Comparison of ENCODE assay signal across 12 cellular contexts in genomic region chr1:15628003-15628402, GRCh38. TPM values are rescaled to one million over a fixed set of nuclear protein-coding genes. Genes with fewer than 3 reads are reported as not detected.
A peak's percentile ranks its signal among the peaks of the same experiment; 100 is the strongest.
DNase-seq lines count a peak whose midpoint lies in the region; ATAC-seq, FAIRE-seq and TF ChIP-seq lines count a peak whose summit lies in the region.
"Had no signal": no experiment of that assay in that cellular context is flagged by ENCODE, and none has a peak within 500 bp of the region (broad histone marks: within the 10 kb centered on the region; RNA-seq: fewer than 3 reads in every experiment).

No MANE protein-coding gene starts in this region.

- H3K9ac ChIP-seq in GM12878 (ENCODE audit: control insufficient read depth, insufficient read depth, low read length) (no peak overlapping the region), HepG2 (ENCODE audit: insufficient read depth, low read depth, low read length) (no peak overlapping the region)

- H4K20me1 ChIP-seq in GM12878 (ENCODE audit: control insufficient read depth, insufficient read depth) (no peaks in the 10 kb centered on the region; the same call in 1 of the 2 replicates), HepG2 (ENCODE audit: insufficient read depth, low read length) (peaks cover 71% of the 10 kb centered on the region)

- H3K27ac ChIP-seq in GM12878 (ENCODE audit: control insufficient read depth, insufficient read depth) (peak overlapping the region; percentile 1; the same call in 1 of the 2 replicates), uterus (peak overlapping the region in 1 of 2 donors; percentile 71), HepG2 (ENCODE audit: extremely low read length, insufficient read depth, low read length) (no peak overlapping the region)

- CTCF ChIA-PET in GM12878 (lab: Yijun Ruan, JAX): interaction anchor here (0.9 to 1.1 kb wide), 2 partner anchors 25 to 32 kb away, joined by 3 to 4 read pairs; no protein-coding TSS in a partner anchor
- CTCF ChIA-PET in HepG2 (lab: Yijun Ruan, JAX; ENCODE audit: low intra/inter-chr PET ratio, low total read pairs): no interaction called here

- POLR2A ChIA-PET in GM12878 (lab: Charles Lee): interaction anchor here (1.2 to 1.7 kb wide), 3 partner anchors 10 to 69 kb away, joined by 4 to 10 read pairs (median 8); no protein-coding TSS in a partner anchor
- POLR2A ChIA-PET in HepG2 (lab: Yijun Ruan, JAX): no interaction called here

- peaks cover 16% of the 10 kb centered on the region for H3K4me1 ChIP-seq in GM12878 (ENCODE audit: control insufficient read depth, insufficient read depth, low read length)
- peaks cover 6 to 12% of the 10 kb centered on the region in 2 donors for H3K4me1 ChIP-seq in uterus
- peaks cover 41% of the 10 kb centered on the region for H3K4me1 ChIP-seq in HepG2 (ENCODE audit: insufficient read depth, low read length)
- H3K4me1 ChIP-seq: Caco-2 had no signal

- no peak for TF ChIP-seq POLR2A in GM12878 (IDR thresholded peaks at IDR 0.05; ENCODE audit: low read depth, low read length)
- no peak for TF ChIP-seq POLR2A in uterus (IDR thresholded peaks at IDR 0.05)
- no peak for TF ChIP-seq POLR2A in HepG2 (IDR thresholded peaks at IDR 0.05; ENCODE audit: insufficient read depth in 1 of 2, low read depth in 2 of 2, low read length in 2 of 2)

- H3K4me2 ChIP-seq in GM12878 (ENCODE audit: control insufficient read depth, insufficient read depth) (no peak overlapping the region), HepG2 (ENCODE audit: low read depth, low read length) (no peak overlapping the region)

- H3K9me3 ChIP-seq in GM12878 (replicated peaks; ENCODE audit: control insufficient read depth, insufficient read depth, low read length) (no peaks in the 10 kb centered on the region), uterus (no peaks in the 10 kb centered on the region), HepG2 (ENCODE audit: low read length) (no peaks in the 10 kb centered on the region)
- H3K9me3 ChIP-seq: Caco-2 had no signal

- H2AFZ ChIP-seq in GM12878 (ENCODE audit: control insufficient read depth, low read depth, low read length): no peak overlapping the region
- H2AFZ ChIP-seq in HepG2 (ENCODE audit: low read length): no peak overlapping the region

- TF ChIP-seq CTCF in GM12878 (IDR thresholded peaks at IDR 0.05 in 2 of 3, conservative IDR thresholded peaks at IDR 0.05 in 1 of 3; ENCODE audit: control insufficient read depth in 2 of 3, extremely low read depth in 1 of 3, insufficient read depth in 1 of 3, low read depth in 3 of 3, low read length in 3 of 3): no peak
- TF ChIP-seq CTCF in GM13976 (IDR thresholded peaks at IDR 0.05; ENCODE audit: borderline replicate concordance, control extremely low read depth, extremely low read depth, insufficient read depth, missing control alignments): no peak
- no peak for TF ChIP-seq CTCF in uterus (IDR thresholded peaks at IDR 0.05)
- no peak for TF ChIP-seq CTCF in HepG2 (CRISPR knock-in tag; IDR thresholded peaks at IDR 0.05)

- SMC1A ChIA-PET in GM12878 (lab: Charles Lee; ENCODE audit: uncharacterized antibody, unreplicated experiment): interaction anchor here (1.0 to 1.7 kb wide), 3 partner anchors 10 to 53 kb away, joined by 4 to 20 read pairs (median 7); no protein-coding TSS in a partner anchor

- in situ Hi-C loops in GM12878 (cut with MboI): no loop called here
- in situ Hi-C loops in GM13976 (cut with MboI; ENCODE audit: low sequenced_read_pairs, unreplicated experiment): no loop called here
- in situ Hi-C loops in HepG2 (cut with HindIII; ENCODE audit: extremely low pct_ligation_motif_present, low pct_unique_long_range_greater_than_20kb): no loop called here

- H3K27me3 ChIP-seq in GM12878 (replicated peaks in 1 of 2; ENCODE audit: control insufficient read depth in 2 of 2, insufficient read depth in 2 of 2, low read length in 1 of 2) (no peaks in the 10 kb centered on the region), uterus (no peaks in the 10 kb centered on the region), HepG2 (ENCODE audit: control insufficient read depth in 1 of 2, insufficient read depth in 2 of 2, low read length in 2 of 2) (no peaks in the 10 kb centered on the region)

- no peak for FAIRE-seq in GM12878 (lab: Jason Lieb, UNC)
- FAIRE-seq in HepG2 (lab: Jason Lieb, UNC): no peak

- H3K36me3 ChIP-seq in GM12878 (ENCODE audit: control insufficient read depth in 2 of 2, insufficient read depth in 2 of 2, low read length in 1 of 2) (peaks cover 6 to 8% of the 10 kb centered on the region in 2 experiments; a peak in 3 of 4 replicates), uterus (no peaks in the 10 kb centered on the region), HepG2 (replicated peaks in 1 of 2; ENCODE audit: control insufficient read depth in 1 of 2, insufficient read depth in 2 of 2, low read length in 2 of 2) (peaks cover 20 to 74% of the 10 kb centered on the region in 2 experiments)

- ATAC-seq in GM18502 (IDR thresholded peaks at IDR 0.05; ENCODE audit: poor library complexity, unreplicated experiment): peak; percentile 18
- peak; percentile 30 for ATAC-seq in GM21576 (IDR thresholded peaks at IDR 0.05; ENCODE audit: unreplicated experiment)
- peak; percentile 26 for ATAC-seq in HG03378 (IDR thresholded peaks at IDR 0.05; ENCODE audit: unreplicated experiment)
- ATAC-seq in GM12878: peak; percentile 41
- no peak for ATAC-seq in GM18519 (IDR thresholded peaks at IDR 0.05; ENCODE audit: low FRiP score, unreplicated experiment)
- no peak for ATAC-seq in HepG2

- RAD21 ChIA-PET in GM12878 (lab: Charles Lee; ENCODE audit: unreplicated experiment): interaction anchor here (0.9 to 1.2 kb wide), 2 partner anchors 10 to 32 kb away, joined by 5 to 9 read pairs; no protein-coding TSS in a partner anchor

- TF ChIP-seq EP300 in GM12878 (IDR thresholded peaks at IDR 0.05; ENCODE audit: borderline replicate concordance in 1 of 2, control insufficient read depth in 1 of 2, low read depth in 2 of 2, low read length in 2 of 2) (no peak), HepG2 (IDR thresholded peaks at IDR 0.05; ENCODE audit: low read depth in 2 of 2, low read length in 2 of 2) (no peak), HepG2 (CRISPR knock-in tag; IDR thresholded peaks at IDR 0.05; ENCODE audit: borderline replicate concordance) (no peak)

- H3K4me3 ChIP-seq in GM12878 (no peak overlapping the region), uterus (no peak overlapping the region), HepG2 (replicated peaks in 1 of 3; ENCODE audit: insufficient read depth in 1 of 3, low read depth in 2 of 3, low read length in 3 of 3) (no peak overlapping the region)

- no TSS peak for BruUV-seq in GM12878 (replicated peaks; lab: Mats Ljungman, UMichigan)
- no TSS peak for BruUV-seq in HepG2 (replicated peaks; lab: Mats Ljungman, UMichigan)

- intact Hi-C loops in GM12878 (cut with micrococcal nuclease; ENCODE audit: unreplicated experiment): no loop called here
- intact Hi-C loops in uterus (cut with DNase I; ENCODE audit: low total_unique reads): no loop called here
- intact Hi-C loops in HepG2 (cut with micrococcal nuclease; ENCODE audit: unreplicated experiment): loop anchor here (5.0 to 10.0 kb wide), 2 partner anchors 46 to 57 kb away; partner anchors contain the start of gene PLEKHM2

- 0% methylated on average over 1 of the region's 1 CpG for WGBS in GM12878 (ENCODE audit: insufficient coverage, insufficient replicate concordance, low lambda C conversion rate, missing lambda C conversion rate)
- WGBS in HepG2 (ENCODE audit: low lambda C conversion rate): 91% methylated on average over 1 of the region's 1 CpG

- H3K79me2 ChIP-seq in GM12878 (ENCODE audit: control insufficient read depth, insufficient read depth, low read length): peaks cover 28% of the 10 kb centered on the region
- peaks cover 60% of the 10 kb centered on the region for H3K79me2 ChIP-seq in HepG2 (ENCODE audit: insufficient read depth, low read length)

- no peak for TF ChIP-seq RAD21 in GM12878 (IDR thresholded peaks at IDR 0.05; ENCODE audit: insufficient read depth, low read depth, low read length)
- TF ChIP-seq RAD21 in HepG2 (CRISPR knock-in tag; IDR thresholded peaks at IDR 0.05): no peak

- no peak for DNase-seq in GM12878 (ENCODE audit: low read depth, low spot score)
- no peak for DNase-seq in GM13976 (ENCODE audit: low spot score)
- DNase-seq in uterus: no peak
- no peak for DNase-seq in HepG2 (ENCODE audit: low spot score)
- DNase-seq: Caco-2, HCEC 1CT, NCI-H2171 had no signal

RNA-seq across cellular contexts. Expression of gene DDI2, which starts 10.7 kb away (rescaled TPM):
- total RNA-seq in GM12878 (2013; cell fraction: nucleolus; rRNA removed): 151 and 156 TPM in 2 replicates
- total RNA-seq in GM12878 (2014; rRNA removed) (24.1 TPM in 2 replicates), GM12878 (2014; rRNA removed; fragmentation: Illumina TruSeq; extraction: Trizol) (17.1 and 17.3 TPM in 2 replicates), GM12878 (2021) (29.1 and 33.1 TPM in 2 replicates), uterus (100 to 1,000 TPM in 1 of 4 donors, 10 to 100 TPM in 3; 26.2 to 115 (median 43.7) TPM), HepG2 (2016; rRNA removed; fragmentation: Illumina TruSeq; extraction: Trizol) (25.7 and 34.0 TPM in 2 replicates)
- polyA plus RNA-seq in GM12878 (2011; ENCODE audit: low read depth): 6.8 TPM
- polyA plus RNA-seq in GM12878 (2011; rRNA removed) (10.8 TPM in 2 replicates), GM12878 (2014; fragmentation: Illumina TruSeq; extraction: Trizol) (22.0 and 23.0 TPM in 2 replicates), GM12878 (2014; fragmentation: Nextera tagmentation; extraction: Ambion mirVana) (1 to 10 TPM; 3.3 to 3.6 TPM), GM12878 (2014; rRNA removed) (11.6 and 12.3 TPM in 2 replicates), GM12878 (2016; fragmentation: Nextera tagmentation; extraction: Ambion mirVana) (10 to 100 TPM in 1 of 2 experiments, 1 to 10 TPM in 1; 7.1 to 10.1 TPM), HepG2 (2011; rRNA removed) (8.5 and 10.1 TPM in 2 replicates)
- polyA plus RNA-seq in GM12878 (2011; cell fraction: cytosol; rRNA removed): 8.2 and 8.9 TPM in 2 replicates
- polyA plus RNA-seq in GM12878 (2011; cell fraction: nucleus; rRNA removed): 15.8 and 24.9 TPM in 2 replicates
- polyA plus RNA-seq in GM12878 (2012): 8.3 and 9.0 TPM in 2 replicates
- polyA minus RNA-seq in GM12878 (2011; rRNA and poly(A)+ RNA removed): 30.9 and 42.4 TPM in 2 replicates
- 5.6 and 8.4 TPM in 2 replicates for polyA minus RNA-seq in GM12878 (2011; cell fraction: cytosol; rRNA and poly(A)+ RNA removed)
- polyA minus RNA-seq in GM12878 (2011; cell fraction: nucleus; rRNA and poly(A)+ RNA removed): 46.9 and 73.7 TPM in 2 replicates
- 5.9 and 7.5 TPM in 2 replicates for total RNA-seq in HepG2 (2016; cell fraction: cytosol; rRNA removed; fragmentation: Illumina TruSeq; extraction: Trizol; ENCODE audit: low read depth)
- 26.2 and 32.2 TPM in 2 replicates for total RNA-seq in HepG2 (2016; cell fraction: insoluble cytoplasmic fraction; rRNA removed; fragmentation: Illumina TruSeq; extraction: Trizol)
- 11.2 and 13.9 TPM in 2 replicates for total RNA-seq in HepG2 (2016; cell fraction: membrane; rRNA removed; fragmentation: Illumina TruSeq; extraction: Trizol)
- total RNA-seq in HepG2 (2016; cell fraction: nucleus; rRNA removed; fragmentation: Illumina TruSeq; extraction: Trizol): 41.5 and 50.4 TPM in 2 replicates
- polyA plus RNA-seq in HepG2 (2011; cell fraction: cytosol; rRNA removed): 5.5 and 7.7 TPM in 2 replicates
- 19.8 and 23.2 TPM in 2 replicates for polyA plus RNA-seq in HepG2 (2011; cell fraction: nucleus; rRNA removed)
- polyA plus RNA-seq in HepG2 (2012): 19.5 and 23.0 TPM in 2 replicates
- polyA plus RNA-seq in HepG2 (2016; cell fraction: cytosol; fragmentation: Illumina TruSeq; extraction: Trizol; ENCODE audit: low read depth): 1.1 and 1.3 TPM in 2 replicates
- polyA plus RNA-seq in HepG2 (2016; cell fraction: insoluble cytoplasmic fraction; fragmentation: Illumina TruSeq; extraction: Trizol; ENCODE audit: low read depth): 22.9 and 23.8 TPM in 2 replicates
- 2.7 and 3.3 TPM in 2 replicates for polyA plus RNA-seq in HepG2 (2016; cell fraction: membrane; fragmentation: Illumina TruSeq; extraction: Trizol; ENCODE audit: low read depth)
- polyA plus RNA-seq in HepG2 (2016; cell fraction: nucleus; fragmentation: Illumina TruSeq; extraction: Trizol; ENCODE audit: insufficient read depth, low read depth): 23.7 and 25.3 TPM in 2 replicates
- 38.4 and 51.6 TPM in 2 replicates for polyA minus RNA-seq in HepG2 (2011; rRNA and poly(A)+ RNA removed; ENCODE audit: low replicate concordance)
- 15.5 and 15.8 TPM in 2 replicates for polyA minus RNA-seq in HepG2 (2011; cell fraction: cytosol; rRNA and poly(A)+ RNA removed)
- 118 and 145 TPM in 2 replicates for polyA minus RNA-seq in HepG2 (2011; cell fraction: nucleus; rRNA and poly(A)+ RNA removed)

RNA-seq across cellular contexts. Expression of gene AGMAT, which starts 43.2 kb away (rescaled TPM):
- total RNA-seq in GM12878 (2013; cell fraction: nucleolus; rRNA removed): 2.2 and 2.5 TPM in 2 replicates
- total RNA-seq in GM12878 (2014; rRNA removed) (7.0 and 7.9 TPM in 2 replicates), GM12878 (2014; rRNA removed; fragmentation: Illumina TruSeq; extraction: Trizol) (5.0 and 5.3 TPM in 2 replicates), GM12878 (2021) (6.9 and 7.4 TPM in 2 replicates), uterus (1 to 10 TPM in 1 of 4 donors, under 1 TPM in 1, not detected in 2; 0.27 to 1.4 TPM), HepG2 (2016; rRNA removed; fragmentation: Illumina TruSeq; extraction: Trizol) (174 and 216 TPM in 2 replicates)
- 1.6 TPM for polyA plus RNA-seq in GM12878 (2011; ENCODE audit: low read depth)
- polyA plus RNA-seq in GM12878 (2011; rRNA removed) (1.4 and 1.5 TPM in 2 replicates), GM12878 (2014; fragmentation: Illumina TruSeq; extraction: Trizol) (3.5 and 4.7 TPM in 2 replicates), GM12878 (2014; fragmentation: Nextera tagmentation; extraction: Ambion mirVana) (1 to 10 TPM in 1 of 2 experiments, under 1 TPM in 1; 0.47 to 1.6 TPM), GM12878 (2014; rRNA removed) (5.7 and 6.0 TPM in 2 replicates), GM12878 (2016; fragmentation: Nextera tagmentation; extraction: Ambion mirVana) (1 to 10 TPM; 3.6 to 4.7 TPM), HepG2 (2011; rRNA removed) (52.6 and 59.1 TPM in 2 replicates)
- 1.5 TPM in 2 replicates for polyA plus RNA-seq in GM12878 (2011; cell fraction: cytosol; rRNA removed)
- polyA plus RNA-seq in GM12878 (2011; cell fraction: nucleus; rRNA removed): 0.45 and 0.57 TPM in 2 replicates
- polyA plus RNA-seq in GM12878 (2012): 2.0 and 2.3 TPM in 2 replicates
- polyA minus RNA-seq in GM12878 (2011; rRNA and poly(A)+ RNA removed): 1.2 and 1.3 TPM in 2 replicates
- polyA minus RNA-seq in GM12878 (2011; cell fraction: cytosol; rRNA and poly(A)+ RNA removed): 1.5 and 1.7 TPM in 2 replicates
- polyA minus RNA-seq in GM12878 (2011; cell fraction: nucleus; rRNA and poly(A)+ RNA removed): 0.24 and 0.38 TPM in 2 replicates
- 22.0 and 25.2 TPM in 2 replicates for total RNA-seq in HepG2 (2016; cell fraction: cytosol; rRNA removed; fragmentation: Illumina TruSeq; extraction: Trizol; ENCODE audit: low read depth)
- 174 and 209 TPM in 2 replicates for total RNA-seq in HepG2 (2016; cell fraction: insoluble cytoplasmic fraction; rRNA removed; fragmentation: Illumina TruSeq; extraction: Trizol)
- total RNA-seq in HepG2 (2016; cell fraction: membrane; rRNA removed; fragmentation: Illumina TruSeq; extraction: Trizol): 86.5 and 94.9 TPM in 2 replicates
- total RNA-seq in HepG2 (2016; cell fraction: nucleus; rRNA removed; fragmentation: Illumina TruSeq; extraction: Trizol): 61.7 and 71.0 TPM in 2 replicates
- 56.4 and 64.1 TPM in 2 replicates for polyA plus RNA-seq in HepG2 (2011; cell fraction: cytosol; rRNA removed)
- polyA plus RNA-seq in HepG2 (2011; cell fraction: nucleus; rRNA removed): 19.8 and 21.4 TPM in 2 replicates
- polyA plus RNA-seq in HepG2 (2012): 42.6 and 66.8 TPM in 2 replicates
- 17.9 and 21.4 TPM in 2 replicates for polyA plus RNA-seq in HepG2 (2016; cell fraction: cytosol; fragmentation: Illumina TruSeq; extraction: Trizol; ENCODE audit: low read depth)
- 174 and 175 TPM in 2 replicates for polyA plus RNA-seq in HepG2 (2016; cell fraction: insoluble cytoplasmic fraction; fragmentation: Illumina TruSeq; extraction: Trizol; ENCODE audit: low read depth)
- 49.4 and 51.3 TPM in 2 replicates for polyA plus RNA-seq in HepG2 (2016; cell fraction: membrane; fragmentation: Illumina TruSeq; extraction: Trizol; ENCODE audit: low read depth)
- polyA plus RNA-seq in HepG2 (2016; cell fraction: nucleus; fragmentation: Illumina TruSeq; extraction: Trizol; ENCODE audit: insufficient read depth, low read depth): 65.8 and 75.1 TPM in 2 replicates
- 29.8 and 85.0 TPM in 2 replicates for polyA minus RNA-seq in HepG2 (2011; rRNA and poly(A)+ RNA removed; ENCODE audit: low replicate concordance)
- polyA minus RNA-seq in HepG2 (2011; cell fraction: cytosol; rRNA and poly(A)+ RNA removed): 46.5 and 48.4 TPM in 2 replicates
- 22.0 and 23.9 TPM in 2 replicates for polyA minus RNA-seq in HepG2 (2011; cell fraction: nucleus; rRNA and poly(A)+ RNA removed)
- polyA plus RNA-seq: neural cell had no signal

RNA-seq across cellular contexts. Expression of gene PLEKHM2, which starts 56.1 kb away (rescaled TPM):
- 27.6 and 32.4 TPM in 2 replicates for total RNA-seq in GM12878 (2013; cell fraction: nucleolus; rRNA removed)
- total RNA-seq in GM12878 (2014; rRNA removed) (20.9 and 25.8 TPM in 2 replicates), GM12878 (2014; rRNA removed; fragmentation: Illumina TruSeq; extraction: Trizol) (14.0 and 18.3 TPM in 2 replicates), GM12878 (2021) (48.9 and 55.2 TPM in 2 replicates), uterus (10 to 100 TPM; 21.3 to 70.2 (median 30.7) TPM), HepG2 (2016; rRNA removed; fragmentation: Illumina TruSeq; extraction: Trizol) (16.0 and 16.5 TPM in 2 replicates)
- polyA plus RNA-seq in GM12878 (2011; ENCODE audit: low read depth): 12.7 TPM
- polyA plus RNA-seq in GM12878 (2011; rRNA removed) (15.9 and 41.0 TPM in 2 replicates), GM12878 (2014; fragmentation: Illumina TruSeq; extraction: Trizol) (7.4 and 20.2 TPM in 2 replicates), GM12878 (2014; fragmentation: Nextera tagmentation; extraction: Ambion mirVana) (under 1 TPM; 0.37 to 0.53 TPM), GM12878 (2014; rRNA removed) (38.6 and 47.2 TPM in 2 replicates), GM12878 (2016; fragmentation: Nextera tagmentation; extraction: Ambion mirVana) (1 to 10 TPM; 6.8 to 7.9 TPM), HepG2 (2011; rRNA removed) (27.3 and 34.0 TPM in 2 replicates)
- 41.6 and 44.7 TPM in 2 replicates for polyA plus RNA-seq in GM12878 (2011; cell fraction: cytosol; rRNA removed)
- polyA plus RNA-seq in GM12878 (2011; cell fraction: nucleus; rRNA removed): 104 and 109 TPM in 2 replicates
- polyA plus RNA-seq in GM12878 (2012): 28.8 and 32.5 TPM in 2 replicates
- 21.9 and 39.1 TPM in 2 replicates for polyA minus RNA-seq in GM12878 (2011; rRNA and poly(A)+ RNA removed)
- polyA minus RNA-seq in GM12878 (2011; cell fraction: cytosol; rRNA and poly(A)+ RNA removed): 22.9 and 24.8 TPM in 2 replicates
- polyA minus RNA-seq in GM12878 (2011; cell fraction: nucleus; rRNA and poly(A)+ RNA removed): 12.6 and 18.6 TPM in 2 replicates
- total RNA-seq in HepG2 (2016; cell fraction: cytosol; rRNA removed; fragmentation: Illumina TruSeq; extraction: Trizol; ENCODE audit: low read depth): 8.1 TPM in 2 replicates
- total RNA-seq in HepG2 (2016; cell fraction: insoluble cytoplasmic fraction; rRNA removed; fragmentation: Illumina TruSeq; extraction: Trizol): 13.6 and 18.8 TPM in 2 replicates
- 24.3 and 24.5 TPM in 2 replicates for total RNA-seq in HepG2 (2016; cell fraction: membrane; rRNA removed; fragmentation: Illumina TruSeq; extraction: Trizol)
- 11.3 and 15.4 TPM in 2 replicates for total RNA-seq in HepG2 (2016; cell fraction: nucleus; rRNA removed; fragmentation: Illumina TruSeq; extraction: Trizol)
- polyA plus RNA-seq in HepG2 (2011; cell fraction: cytosol; rRNA removed): 18.9 and 29.3 TPM in 2 replicates
- polyA plus RNA-seq in HepG2 (2011; cell fraction: nucleus; rRNA removed): 58.0 and 66.7 TPM in 2 replicates
- 15.7 and 19.3 TPM in 2 replicates for polyA plus RNA-seq in HepG2 (2012)
- polyA plus RNA-seq in HepG2 (2016; cell fraction: cytosol; fragmentation: Illumina TruSeq; extraction: Trizol; ENCODE audit: low read depth): 8.8 and 9.4 TPM in 2 replicates
- 16.1 and 23.7 TPM in 2 replicates for polyA plus RNA-seq in HepG2 (2016; cell fraction: insoluble cytoplasmic fraction; fragmentation: Illumina TruSeq; extraction: Trizol; ENCODE audit: low read depth)
- polyA plus RNA-seq in HepG2 (2016; cell fraction: membrane; fragmentation: Illumina TruSeq; extraction: Trizol; ENCODE audit: low read depth): 20.7 and 24.2 TPM in 2 replicates
- polyA plus RNA-seq in HepG2 (2016; cell fraction: nucleus; fragmentation: Illumina TruSeq; extraction: Trizol; ENCODE audit: insufficient read depth, low read depth): 32.6 and 36.7 TPM in 2 replicates
- polyA minus RNA-seq in HepG2 (2011; rRNA and poly(A)+ RNA removed; ENCODE audit: low replicate concordance): 51.5 and 64.7 TPM in 2 replicates
- 18.3 and 18.9 TPM in 2 replicates for polyA minus RNA-seq in HepG2 (2011; cell fraction: cytosol; rRNA and poly(A)+ RNA removed)
- 8.8 and 9.9 TPM in 2 replicates for polyA minus RNA-seq in HepG2 (2011; cell fraction: nucleus; rRNA and poly(A)+ RNA removed)

Comparison
In these comparisons a context has a peak if more than half of its experiments do, and no peak if none do; other contexts are left out.
1. ATAC-seq: peak in GM18502 (single experiment), GM21576 (single experiment), HG03378 (single experiment) and GM12878 (single experiment); none in GM18519 (single experiment) and HepG2 (single experiment).